8 cellular contexts compared by ENCODE assay signal in the genomic region with DNA sequence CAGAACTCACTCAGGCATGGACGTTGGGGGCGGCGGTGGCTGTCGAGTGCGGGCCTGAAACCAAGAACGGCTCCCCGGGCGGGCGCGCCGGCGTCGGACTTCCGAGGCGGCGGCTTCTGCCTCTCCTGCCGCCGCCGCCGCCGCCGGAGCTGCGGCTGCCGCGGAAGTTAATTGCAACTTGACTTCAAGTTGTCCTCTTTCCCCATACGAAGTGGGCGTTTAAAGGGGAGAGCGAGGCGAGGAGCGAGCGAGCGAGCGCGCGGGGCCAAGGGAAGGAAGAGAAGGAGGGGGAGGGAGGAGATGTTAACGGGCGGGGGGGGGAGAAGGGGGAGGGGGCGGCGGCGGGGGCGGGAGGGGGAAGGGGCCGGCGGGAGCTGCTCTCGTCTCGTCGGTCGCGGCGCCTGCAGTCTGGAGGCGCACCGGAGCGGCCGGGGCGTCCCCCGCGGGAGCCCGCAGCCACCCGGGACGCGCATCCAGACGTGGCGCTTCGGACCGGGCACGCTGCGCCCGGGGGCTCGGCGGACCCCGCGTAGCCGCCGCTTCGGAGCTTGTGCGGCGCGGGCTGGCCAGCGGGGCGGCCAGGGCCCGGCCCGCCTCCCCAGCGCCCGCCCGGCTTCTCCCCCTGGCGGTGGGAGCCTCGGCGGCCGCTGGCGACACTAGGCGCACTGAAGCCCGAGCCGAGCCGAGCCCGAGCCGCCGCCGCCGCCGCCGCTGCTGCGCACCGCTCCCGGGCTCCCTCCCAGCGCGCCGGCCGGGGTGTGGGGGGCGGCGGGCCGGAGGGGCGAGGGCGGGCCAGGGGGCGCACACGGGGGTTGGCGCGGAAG. TPM values are rescaled to one million over a fixed set of nuclear protein-coding genes. Genes with fewer than 3 reads are reported as not detected.
DNase-seq lines count a peak whose midpoint lies in the region; ATAC-seq and TF ChIP-seq lines count a peak whose summit lies in the region.

No MANE protein-coding gene starts in this region.

- H3K27me3 ChIP-seq in SJSA1 (replicated peaks) (peaks cover 58% of the 10 kb centered on the region), cardiac muscle cell (peaks cover 51% of the 10 kb centered on the region), vagina (no peaks in the 10 kb centered on the region)

- DNase-seq in CD1c-positive myeloid dendritic cell (ENCODE audit: extremely low spot score): peak; percentile 89
- peak in 1 of 2 experiments; percentile 9 for DNase-seq in SJSA1 (ENCODE audit: low read depth in 1 of 2, low spot score in 2 of 2)
- peak; percentile 73 for DNase-seq in activated naive CD4-positive, alpha-beta T cell treated with Interleukin-2 at 50 U/mL for 16 hours
- DNase-seq in cardiac muscle cell (ENCODE audit: low read depth in 1 of 2, low spot score in 1 of 2): peak; percentile 72 to 91
- DNase-seq in progenitor cell of endocrine pancreas (ENCODE audit: low spot score, unreplicated experiment): peak; percentile 70
- DNase-seq in vagina (ENCODE audit: extremely low spot score in 2 of 2): no peak

- peak; percentile 93 for ATAC-seq in GM19372 (IDR thresholded peaks at IDR 0.05; ENCODE audit: low read depth, unreplicated experiment)
- ATAC-seq in HG03521 (IDR thresholded peaks at IDR 0.05; ENCODE audit: unreplicated experiment): peak; percentile 93

- H3K4me1 ChIP-seq in SJSA1 (replicated peaks) (peaks cover 7% of the 10 kb centered on the region), cardiac muscle cell (ENCODE audit: low read depth) (peaks cover 11% of the 10 kb centered on the region), vagina (peaks cover 26% of the 10 kb centered on the region)

- H3K4me3 ChIP-seq in SJSA1 (peak overlapping the region; percentile 36), cardiac muscle cell (peak overlapping the region; percentile 87), vagina (peak overlapping the region; percentile 58 to 71)

- no peaks in the 10 kb centered on the region for H3K36me3 ChIP-seq in SJSA1
- H3K36me3 ChIP-seq in cardiac muscle cell: no peaks in the 10 kb centered on the region
- H3K36me3 ChIP-seq in vagina: no peaks in the 10 kb centered on the region

- intact Hi-C loops in vagina (cut with DNase I): no loop called here

- H3K4me3 Mint-ChIP-seq in progenitor cell of endocrine pancreas (ENCODE audit: low read depth): peak overlapping the region; percentile 89

- peak overlapping the region; percentile 83 for H3K27ac Mint-ChIP-seq in progenitor cell of endocrine pancreas

- TF ChIP-seq POLR2A in vagina (IDR thresholded peaks at IDR 0.05): no peak

- peaks cover 6% of the 10 kb centered on the region for H3K36me3 Mint-ChIP-seq in progenitor cell of endocrine pancreas (ENCODE audit: insufficient read depth)

- H3K9me3 ChIP-seq in SJSA1 (replicated peaks) (no peaks in the 10 kb centered on the region), cardiac muscle cell (ENCODE audit: low read depth) (no peaks in the 10 kb centered on the region), vagina (no peaks in the 10 kb centered on the region)

- no peak overlapping the region for H3K27ac ChIP-seq in SJSA1
- H3K27ac ChIP-seq in cardiac muscle cell: no peak overlapping the region
- H3K27ac ChIP-seq in vagina: peak overlapping the region; percentile 54

- peaks cover 37% of the 10 kb centered on the region for H3K27me3 Mint-ChIP-seq in progenitor cell of endocrine pancreas

- peaks cover 7% of the 10 kb centered on the region for H3K4me1 Mint-ChIP-seq in progenitor cell of endocrine pancreas (ENCODE audit: low read depth)

- TF ChIP-seq CTCF in cardiac muscle cell (IDR thresholded peaks at IDR 0.05; ENCODE audit: low read depth, low read length) (peak; percentile 18), progenitor cell of endocrine pancreas (IDR thresholded peaks at IDR 0.05; ENCODE audit: unreplicated experiment) (peak; percentile 47), vagina (IDR thresholded peaks at IDR 0.05) (no peak)

- H3K9me3 Mint-ChIP-seq in progenitor cell of endocrine pancreas (ENCODE audit: low read depth): peaks cover 6% of the 10 kb centered on the region

RNA-seq across cellular contexts. Expression of gene SATB1, which starts 19.7 kb away (rescaled TPM):
- total RNA-seq in SJSA1 (2014; rRNA removed; shearing (Covaris generic)): 1.1 TPM in 1 of 2 replicates, not detected in the other
- total RNA-seq in cardiac muscle cell (33.2 and 52.2 TPM in 2 replicates), progenitor cell of endocrine pancreas (58.3 and 65.6 TPM in 2 replicates), vagina (51.3 TPM)
- polyA plus RNA-seq in cardiac muscle cell: 15.9 and 25.6 TPM in 2 replicates

Comparison
In these comparisons a context has a peak if more than half of its experiments do, and no peak if none do; other contexts are left out.
1. DNase-seq: peak in CD1c-positive myeloid dendritic cell (single experiment), activated naive CD4-positive, alpha-beta T cell treated with Interleukin-2 at 50 U/mL for 16 hours (single experiment), cardiac muscle cell (2 of 2) and progenitor cell of endocrine pancreas (single experiment); none in vagina (0 of 2).
2. H3K4me3 ChIP-seq: peak in every context shown above with its lines; median percentile 87 in cardiac muscle cell; 64 in vagina; 36 in SJSA1.
3. CTCF ChIP-seq: peak in cardiac muscle cell (single experiment) and progenitor cell of endocrine pancreas (single experiment); none in vagina (0 of 3).
4. RNA of gene SATB1, which starts 19.7 kb away (total RNA-seq): 58.3 to 65.6 TPM in progenitor cell of endocrine pancreas, 33.2 to 52.2 TPM in cardiac muscle cell and 51.3 TPM in vagina (single experiment); 1.1 TPM in SJSA1; every median in the first group is over 10 times any median in the second.